Comparison of ENCODE assay signal across 8 cellular contexts in genomic region chr2:216012133-216012829, GRCh38. TPM values are rescaled to one million over a fixed set of nuclear protein-coding genes. Genes with fewer than 3 reads are reported as not detected.
DNase-seq lines count a peak whose midpoint lies in the region; ATAC-seq and TF ChIP-seq lines count a peak whose summit lies in the region.

No MANE protein-coding gene starts in this region.

- peak overlapping the region; percentile 79 for H3K4me3 ChIP-seq in CD4-positive, CD25-positive, alpha-beta regulatory T cell (ENCODE audit: low read depth, low read length)
- H3K4me3 ChIP-seq in HUES64 (ENCODE audit: low read length) (peak overlapping the region; percentile 97), astrocyte of the cerebellum (ENCODE audit: low read depth, low read length) (peak overlapping the region; percentile 63), left lung (peak overlapping the region; percentile 53 to 64), upper lobe of left lung (peak overlapping the region; percentile 56 to 71 (median 66))

- DNase-seq in CD4-positive, CD25-positive, alpha-beta regulatory T cell: no peak
- DNase-seq in astrocyte of the cerebellum (ENCODE audit: low read depth): peak; percentile 24
- DNase-seq in left lung: no peak
- peak in 1 of 2 donors; percentile 58 for DNase-seq in upper lobe of left lung
- no peak for DNase-seq in activated gamma-delta T cell (lab: John Stamatoyannopoulos, UW)

- peak overlapping the region; percentile 96 for H3K9ac ChIP-seq in HUES64 (ENCODE audit: low read depth, low read length)

- 75% methylated on average over 4 of the region's 6 CpGs for WGBS in HUES64
- WGBS in upper lobe of left lung, 2 donors: 36 to 42% methylated on average over 6 of the region's 6 CpGs

- peaks cover 33 to 56% (median 48%) of the 10 kb centered on the region in 4 donors for H3K4me1 Mint-ChIP-seq in CD4-positive, CD25-positive, alpha-beta regulatory T cell

- no peaks in the 10 kb centered on the region for H3K36me3 ChIP-seq in CD4-positive, CD25-positive, alpha-beta regulatory T cell (ENCODE audit: control insufficient read depth, insufficient read depth, low read length)
- H3K36me3 ChIP-seq in HUES64 (ENCODE audit: insufficient read depth, low read length) (no peaks in the 10 kb centered on the region), left lung (no peaks in the 10 kb centered on the region), upper lobe of left lung (no peaks in the 10 kb centered on the region)

- peak in 2 of 4 donors; percentile 16 to 72 for TF ChIP-seq EP300 in upper lobe of left lung (IDR thresholded peaks at IDR 0.05)

- ATAC-seq in CD4-positive, CD25-positive, alpha-beta regulatory T cell (ENCODE audit: low read depth in 2 of 2): no peak
- peak; percentile 79 for ATAC-seq in left lung
- peak; percentile 63 to 87 for ATAC-seq in upper lobe of left lung (ENCODE audit: low FRiP score in 2 of 2)
- ATAC-seq in GM18498 (IDR thresholded peaks at IDR 0.05; ENCODE audit: unreplicated experiment): no peak
- no peak for ATAC-seq in GM21360 (IDR thresholded peaks at IDR 0.05; ENCODE audit: unreplicated experiment)

- peaks cover 5% of the 10 kb centered on the region for H3K36me3 Mint-ChIP-seq in CD4-positive, CD25-positive, alpha-beta regulatory T cell

- in situ Hi-C loops in astrocyte of the cerebellum (cut with HindIII; ENCODE audit: low sequenced_read_pairs): no loop called here

- no peaks in the 10 kb centered on the region for H3K9me3 Mint-ChIP-seq in CD4-positive, CD25-positive, alpha-beta regulatory T cell

- peak overlapping the region; percentile 89 to 97 (median 90) for H3K4me3 Mint-ChIP-seq in CD4-positive, CD25-positive, alpha-beta regulatory T cell

- TF ChIP-seq POLR2A in upper lobe of left lung (IDR thresholded peaks at IDR 0.05): peak in 1 of 4 donors; percentile 28

- H3K27me3 Mint-ChIP-seq in CD4-positive, CD25-positive, alpha-beta regulatory T cell: no peaks in the 10 kb centered on the region

- no peaks in the 10 kb centered on the region for H3K27me3 ChIP-seq in CD4-positive, CD25-positive, alpha-beta regulatory T cell (ENCODE audit: control insufficient read depth, insufficient read depth, low read length)
- H3K27me3 ChIP-seq in HUES64 (ENCODE audit: insufficient read depth, low read length) (no peaks in the 10 kb centered on the region), left lung (peaks cover 0 to 7% of the 10 kb centered on the region in 2 donors), upper lobe of left lung (no peaks in the 10 kb centered on the region)

- H3K9me3 ChIP-seq in CD4-positive, CD25-positive, alpha-beta regulatory T cell (ENCODE audit: control insufficient read depth in 2 of 2, low read length in 2 of 2): no peaks in the 10 kb centered on the region
- H3K9me3 ChIP-seq in HUES64 (ENCODE audit: insufficient read depth, low read depth, low read length) (no peaks in the 10 kb centered on the region), left lung (no peaks in the 10 kb centered on the region), upper lobe of left lung (no peaks in the 10 kb centered on the region)

- H3K27ac Mint-ChIP-seq in CD4-positive, CD25-positive, alpha-beta regulatory T cell: peak overlapping the region in 2 of 3 donors; percentile 86 to 91

- peaks cover 29% of the 10 kb centered on the region for H3K4me1 ChIP-seq in CD4-positive, CD25-positive, alpha-beta regulatory T cell (ENCODE audit: control insufficient read depth, insufficient read depth, low read length, poor library complexity, severe bottlenecking)
- H3K4me1 ChIP-seq in HUES64 (ENCODE audit: insufficient read depth, low read length): peaks cover 14% of the 10 kb centered on the region
- peaks cover 4 to 21% of the 10 kb centered on the region in 2 donors for H3K4me1 ChIP-seq in left lung
- H3K4me1 ChIP-seq in upper lobe of left lung: peaks cover 7 to 31% (median 10%) of the 10 kb centered on the region in 4 donors

- peak; percentile 26 for TF ChIP-seq CTCF in astrocyte of the cerebellum (IDR thresholded peaks at IDR 0.05; ENCODE audit: low read depth, low read length, missing control alignments)
- TF ChIP-seq CTCF in left lung (IDR thresholded peaks at IDR 0.05): no peak
- TF ChIP-seq CTCF in upper lobe of left lung (IDR thresholded peaks at IDR 0.05): peak in 1 of 6 experiments; percentile 30

- intact Hi-C loops in left lung (cut with DNase I): no loop called here

- no peak overlapping the region for H3K27ac ChIP-seq in CD4-positive, CD25-positive, alpha-beta regulatory T cell (ENCODE audit: insufficient read depth, low read length, poor library complexity, severe bottlenecking)
- H3K27ac ChIP-seq in HUES64 (ENCODE audit: low read depth, low read length) (no peak overlapping the region), left lung (peak overlapping the region; percentile 78 to 80), upper lobe of left lung (peak overlapping the region; percentile 74 to 93 (median 84))

RNA-seq across cellular contexts. Expression of gene MREG, which starts 1.1 kb away (rescaled TPM):
- 10.8 TPM for total RNA-seq in CD4-positive, CD25-positive, alpha-beta regulatory T cell
- polyA plus RNA-seq in CD4-positive, CD25-positive, alpha-beta regulatory T cell: 1 to 10 TPM in 3 of 4 donors, under 1 TPM in 1; 0.75 to 2.6 (median 2.0) TPM
- polyA plus RNA-seq in HUES64 (2013, experiment 1 of 2): 17.1 TPM
- 13.8 TPM for polyA plus RNA-seq in HUES64 (2013, experiment 2 of 2)
- 10 to 100 TPM; 13.9 to 17.1 TPM for total RNA-seq in left lung
- 10 to 100 TPM; 15.4 to 22.6 (median 19.4) TPM for total RNA-seq in upper lobe of left lung

Comparison
In these comparisons a context has a peak if more than half of its experiments do, and no peak if none do; other contexts are left out.
1. ATAC-seq: peak in left lung (single experiment) and upper lobe of left lung (2 of 2); none in CD4-positive, CD25-positive, alpha-beta regulatory T cell (0 of 2), GM18498 (single experiment) and GM21360 (single experiment).
2. H3K27ac ChIP-seq: peak in left lung (2 of 2) and upper lobe of left lung (4 of 4); none in CD4-positive, CD25-positive, alpha-beta regulatory T cell (single experiment) and HUES64 (single experiment).
3. Peak in every context shown above with its lines, with median percentiles within 50 percentile points of each other: H3K4me3 ChIP-seq.